Comparison of ENCODE assay signal across 1 cellular context in genomic region chr1:19596719-19597462, GRCh38.
TF ChIP-seq lines count a peak whose summit lies in the region.

No MANE protein-coding gene starts in this region.

TF ChIP-seq in K562, 482 proteins besides CTCF, POLR2A, EP300 and RAD21 (continued from another document and continues in another):
- no peak for TF ChIP-seq TFE3 (CRISPR knock-in tag; IDR thresholded peaks at IDR 0.05)
- no peak; the same call in none of the 2 replicates for TF ChIP-seq FOSL1 (tag; conservative IDR thresholded peaks at IDR 0.05)
- TF ChIP-seq, protein P1, sequence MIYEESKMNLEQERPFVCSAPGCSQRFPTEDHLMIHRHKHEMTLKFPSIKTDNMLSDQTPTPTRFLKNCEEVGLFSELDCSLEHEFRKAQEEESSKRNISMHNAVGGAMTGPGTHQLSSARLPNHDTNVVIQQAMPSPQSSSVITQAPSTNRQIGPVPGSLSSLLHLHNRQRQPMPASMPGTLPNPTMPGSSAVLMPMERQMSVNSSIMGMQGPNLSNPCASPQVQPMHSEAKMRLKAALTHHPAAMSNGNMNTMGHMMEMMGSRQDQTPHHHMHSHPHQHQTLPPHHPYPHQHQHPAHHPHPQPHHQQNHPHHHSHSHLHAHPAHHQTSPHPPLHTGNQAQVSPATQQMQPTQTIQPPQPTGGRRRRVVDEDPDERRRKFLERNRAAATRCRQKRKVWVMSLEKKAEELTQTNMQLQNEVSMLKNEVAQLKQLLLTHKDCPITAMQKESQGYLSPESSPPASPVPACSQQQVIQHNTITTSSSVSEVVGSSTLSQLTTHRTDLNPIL (CRISPR knock-in tag; IDR thresholded peaks at IDR 0.05): no peak
- TF ChIP-seq SIN3B (IDR thresholded peaks at IDR 0.05; ENCODE audit: low read depth): peak; percentile 45; the same call in 1 of the 2 replicates
- TF ChIP-seq SNRNP70 (optimal IDR thresholded peaks at IDR 0.05; ENCODE audit: low read depth, low read length): no peak
- no peak for TF ChIP-seq ETV6 (IDR thresholded peaks at IDR 0.05; ENCODE audit: borderline replicate concordance in 1 of 2, low read depth in 2 of 2, low read length in 1 of 2)
- 0 out of 2 replicates have a peak, but pooled peaks have one; percentile 25 for TF ChIP-seq ETV6 (CRISPR knock-in tag; IDR thresholded peaks at IDR 0.05; ENCODE audit: borderline replicate concordance)
- TF ChIP-seq, protein P2, sequence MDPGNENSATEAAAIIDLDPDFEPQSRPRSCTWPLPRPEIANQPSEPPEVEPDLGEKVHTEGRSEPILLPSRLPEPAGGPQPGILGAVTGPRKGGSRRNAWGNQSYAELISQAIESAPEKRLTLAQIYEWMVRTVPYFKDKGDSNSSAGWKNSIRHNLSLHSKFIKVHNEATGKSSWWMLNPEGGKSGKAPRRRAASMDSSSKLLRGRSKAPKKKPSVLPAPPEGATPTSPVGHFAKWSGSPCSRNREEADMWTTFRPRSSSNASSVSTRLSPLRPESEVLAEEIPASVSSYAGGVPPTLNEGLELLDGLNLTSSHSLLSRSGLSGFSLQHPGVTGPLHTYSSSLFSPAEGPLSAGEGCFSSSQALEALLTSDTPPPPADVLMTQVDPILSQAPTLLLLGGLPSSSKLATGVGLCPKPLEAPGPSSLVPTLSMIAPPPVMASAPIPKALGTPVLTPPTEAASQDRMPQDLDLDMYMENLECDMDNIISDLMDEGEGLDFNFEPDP (CRISPR knock-in tag; IDR thresholded peaks at IDR 0.05): no peak
- peak; percentile 92 for TF ChIP-seq ERF (CRISPR knock-in tag; IDR thresholded peaks at IDR 0.05)
- TF ChIP-seq CCAR2 (IDR thresholded peaks at IDR 0.05; ENCODE audit: low read depth, low read length): no peak
- TF ChIP-seq, protein P3, sequence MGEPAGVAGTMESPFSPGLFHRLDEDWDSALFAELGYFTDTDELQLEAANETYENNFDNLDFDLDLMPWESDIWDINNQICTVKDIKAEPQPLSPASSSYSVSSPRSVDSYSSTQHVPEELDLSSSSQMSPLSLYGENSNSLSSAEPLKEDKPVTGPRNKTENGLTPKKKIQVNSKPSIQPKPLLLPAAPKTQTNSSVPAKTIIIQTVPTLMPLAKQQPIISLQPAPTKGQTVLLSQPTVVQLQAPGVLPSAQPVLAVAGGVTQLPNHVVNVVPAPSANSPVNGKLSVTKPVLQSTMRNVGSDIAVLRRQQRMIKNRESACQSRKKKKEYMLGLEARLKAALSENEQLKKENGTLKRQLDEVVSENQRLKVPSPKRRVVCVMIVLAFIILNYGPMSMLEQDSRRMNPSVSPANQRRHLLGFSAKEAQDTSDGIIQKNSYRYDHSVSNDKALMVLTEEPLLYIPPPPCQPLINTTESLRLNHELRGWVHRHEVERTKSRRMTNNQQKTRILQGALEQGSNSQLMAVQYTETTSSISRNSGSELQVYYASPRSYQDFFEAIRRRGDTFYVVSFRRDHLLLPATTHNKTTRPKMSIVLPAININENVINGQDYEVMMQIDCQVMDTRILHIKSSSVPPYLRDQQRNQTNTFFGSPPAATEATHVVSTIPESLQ (CRISPR knock-in tag; IDR thresholded peaks at IDR 0.05): no peak
- TF ChIP-seq ZNF589 (CRISPR knock-in tag; IDR thresholded peaks at IDR 0.05; ENCODE audit: low read depth): no peak
- TF ChIP-seq ZNF512 (tag; IDR thresholded peaks at IDR 0.05): no peak
- no peak for TF ChIP-seq HOXB6 (CRISPR knock-in tag; IDR thresholded peaks at IDR 0.05; ENCODE audit: borderline replicate concordance)
- TF ChIP-seq TARDBP (IDR thresholded peaks at IDR 0.05): no peak
- TF ChIP-seq CHCHD3 (CRISPR knock-in tag; IDR thresholded peaks at IDR 0.05): no peak
- TF ChIP-seq ZBTB1 (CRISPR knock-in tag; IDR thresholded peaks at IDR 0.05; ENCODE audit: borderline replicate concordance, low read depth): peak; percentile 72; the same call in 1 of the 2 replicates
- TF ChIP-seq EGR1 (conservative IDR thresholded peaks at IDR 0.05): peak; percentile 88
- TF ChIP-seq MCM5 (IDR thresholded peaks at IDR 0.05; ENCODE audit: low read depth): no peak
- TF ChIP-seq ILF3 (IDR thresholded peaks at IDR 0.05; ENCODE audit: borderline replicate concordance): no peak
- no peak for TF ChIP-seq TFAM (CRISPR knock-in tag; conservative IDR thresholded peaks at IDR 0.05)
- TF ChIP-seq NFE2L1 (tag; IDR thresholded peaks at IDR 0.05; ENCODE audit: borderline replicate concordance, low read depth): no peak
- no peak; the same call in 1 of the 2 replicates for TF ChIP-seq CBX5 (IDR thresholded peaks at IDR 0.05; ENCODE audit: borderline replicate concordance, low read depth)
- no peak for TF ChIP-seq HDAC6 (IDR thresholded peaks at IDR 0.05; ENCODE audit: low read depth, low read length)
- peak; percentile 83 for TF ChIP-seq EP400 (IDR thresholded peaks at IDR 0.05)
- TF ChIP-seq BRCA1 (IDR thresholded peaks at IDR 0.05): no peak
- TF ChIP-seq BRCA1 (CRISPR knock-in tag; IDR thresholded peaks at IDR 0.05): no peak; the same call in 1 of the 2 replicates
- peak; percentile 49; the same call in 1 of the 2 replicates for TF ChIP-seq PML (IDR thresholded peaks at IDR 0.05; ENCODE audit: low read length)
- TF ChIP-seq SREBF2 (CRISPR knock-in tag; IDR thresholded peaks at IDR 0.05): no peak
- peak; percentile 88 for TF ChIP-seq ZNF384 (IDR thresholded peaks at IDR 0.05; ENCODE audit: low read depth, low read length)
- no peak for TF ChIP-seq ARID3B (CRISPR knock-in tag; IDR thresholded peaks at IDR 0.05; ENCODE audit: borderline replicate concordance)
- peak; percentile 84 for TF ChIP-seq TAF7 (tag; IDR thresholded peaks at IDR 0.05)
- TF ChIP-seq, protein P4, sequence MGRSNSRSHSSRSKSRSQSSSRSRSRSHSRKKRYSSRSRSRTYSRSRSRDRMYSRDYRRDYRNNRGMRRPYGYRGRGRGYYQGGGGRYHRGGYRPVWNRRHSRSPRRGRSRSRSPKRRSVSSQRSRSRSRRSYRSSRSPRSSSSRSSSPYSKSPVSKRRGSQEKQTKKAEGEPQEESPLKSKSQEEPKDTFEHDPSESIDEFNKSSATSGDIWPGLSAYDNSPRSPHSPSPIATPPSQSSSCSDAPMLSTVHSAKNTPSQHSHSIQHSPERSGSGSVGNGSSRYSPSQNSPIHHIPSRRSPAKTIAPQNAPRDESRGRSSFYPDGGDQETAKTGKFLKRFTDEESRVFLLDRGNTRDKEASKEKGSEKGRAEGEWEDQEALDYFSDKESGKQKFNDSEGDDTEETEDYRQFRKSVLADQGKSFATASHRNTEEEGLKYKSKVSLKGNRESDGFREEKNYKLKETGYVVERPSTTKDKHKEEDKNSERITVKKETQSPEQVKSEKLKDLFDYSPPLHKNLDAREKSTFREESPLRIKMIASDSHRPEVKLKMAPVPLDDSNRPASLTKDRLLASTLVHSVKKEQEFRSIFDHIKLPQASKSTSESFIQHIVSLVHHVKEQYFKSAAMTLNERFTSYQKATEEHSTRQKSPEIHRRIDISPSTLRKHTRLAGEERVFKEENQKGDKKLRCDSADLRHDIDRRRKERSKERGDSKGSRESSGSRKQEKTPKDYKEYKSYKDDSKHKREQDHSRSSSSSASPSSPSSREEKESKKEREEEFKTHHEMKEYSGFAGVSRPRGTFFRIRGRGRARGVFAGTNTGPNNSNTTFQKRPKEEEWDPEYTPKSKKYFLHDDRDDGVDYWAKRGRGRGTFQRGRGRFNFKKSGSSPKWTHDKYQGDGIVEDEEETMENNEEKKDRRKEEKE (IDR thresholded peaks at IDR 0.05; ENCODE audit: borderline replicate concordance in 1 of 2, control insufficient read depth in 1 of 2, low read depth in 2 of 2, low read length in 1 of 2): no peak
- no peak; the same call in 1 of the 2 replicates for TF ChIP-seq MTA3 (IDR thresholded peaks at IDR 0.05; ENCODE audit: borderline replicate concordance)
- TF ChIP-seq ZNF76 (CRISPR knock-in tag; IDR thresholded peaks at IDR 0.05; ENCODE audit: borderline replicate concordance): 0 out of 2 replicates have a peak, but pooled peaks have one; percentile 48
- TF ChIP-seq SMARCE1 (IDR thresholded peaks at IDR 0.05): 0 out of 2 replicates have a peak, but pooled peaks have one; percentile 7
- TF ChIP-seq, protein P5, sequence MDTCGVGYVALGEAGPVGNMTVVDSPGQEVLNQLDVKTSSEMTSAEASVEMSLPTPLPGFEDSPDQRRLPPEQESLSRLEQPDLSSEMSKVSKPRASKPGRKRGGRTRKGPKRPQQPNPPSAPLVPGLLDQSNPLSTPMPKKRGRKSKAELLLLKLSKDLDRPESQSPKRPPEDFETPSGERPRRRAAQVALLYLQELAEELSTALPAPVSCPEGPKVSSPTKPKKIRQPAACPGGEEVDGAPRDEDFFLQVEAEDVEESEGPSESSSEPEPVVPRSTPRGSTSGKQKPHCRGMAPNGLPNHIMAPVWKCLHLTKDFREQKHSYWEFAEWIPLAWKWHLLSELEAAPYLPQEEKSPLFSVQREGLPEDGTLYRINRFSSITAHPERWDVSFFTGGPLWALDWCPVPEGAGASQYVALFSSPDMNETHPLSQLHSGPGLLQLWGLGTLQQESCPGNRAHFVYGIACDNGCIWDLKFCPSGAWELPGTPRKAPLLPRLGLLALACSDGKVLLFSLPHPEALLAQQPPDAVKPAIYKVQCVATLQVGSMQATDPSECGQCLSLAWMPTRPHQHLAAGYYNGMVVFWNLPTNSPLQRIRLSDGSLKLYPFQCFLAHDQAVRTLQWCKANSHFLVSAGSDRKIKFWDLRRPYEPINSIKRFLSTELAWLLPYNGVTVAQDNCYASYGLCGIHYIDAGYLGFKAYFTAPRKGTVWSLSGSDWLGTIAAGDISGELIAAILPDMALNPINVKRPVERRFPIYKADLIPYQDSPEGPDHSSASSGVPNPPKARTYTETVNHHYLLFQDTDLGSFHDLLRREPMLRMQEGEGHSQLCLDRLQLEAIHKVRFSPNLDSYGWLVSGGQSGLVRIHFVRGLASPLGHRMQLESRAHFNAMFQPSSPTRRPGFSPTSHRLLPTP (IDR thresholded peaks at IDR 0.05; ENCODE audit: borderline replicate concordance, extremely low read depth, insufficient read length): no peak
- TF ChIP-seq SETDB1 (IDR thresholded peaks at IDR 0.05; ENCODE audit: low read length): no peak
- TF ChIP-seq ZNF644 (tag; IDR thresholded peaks at IDR 0.05; ENCODE audit: low read depth): 0 out of 2 replicates have a peak, but pooled peaks have one; percentile 37
- no peak for TF ChIP-seq PYGO2 (tag; IDR thresholded peaks at IDR 0.05)
- TF ChIP-seq HMG20A (CRISPR knock-in tag; conservative IDR thresholded peaks at IDR 0.05): no peak
- peak; percentile 11; the same call in 1 of the 2 replicates for TF ChIP-seq NBN (IDR thresholded peaks at IDR 0.05; ENCODE audit: low read depth)
- no peak for TF ChIP-seq SMC3 (conservative IDR thresholded peaks at IDR 0.05; ENCODE audit: insufficient read depth, low read depth, low read length)
- no peak for TF ChIP-seq HSF4 (CRISPR knock-in tag; IDR thresholded peaks at IDR 0.05; ENCODE audit: borderline replicate concordance)
- TF ChIP-seq GATA2 (CRISPR knock-in tag; IDR thresholded peaks at IDR 0.05): no peak
- no peak for TF ChIP-seq NR2F6 (CRISPR knock-in tag; IDR thresholded peaks at IDR 0.05)
- TF ChIP-seq, protein P6, sequence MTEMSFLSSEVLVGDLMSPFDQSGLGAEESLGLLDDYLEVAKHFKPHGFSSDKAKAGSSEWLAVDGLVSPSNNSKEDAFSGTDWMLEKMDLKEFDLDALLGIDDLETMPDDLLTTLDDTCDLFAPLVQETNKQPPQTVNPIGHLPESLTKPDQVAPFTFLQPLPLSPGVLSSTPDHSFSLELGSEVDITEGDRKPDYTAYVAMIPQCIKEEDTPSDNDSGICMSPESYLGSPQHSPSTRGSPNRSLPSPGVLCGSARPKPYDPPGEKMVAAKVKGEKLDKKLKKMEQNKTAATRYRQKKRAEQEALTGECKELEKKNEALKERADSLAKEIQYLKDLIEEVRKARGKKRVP (CRISPR knock-in tag; IDR thresholded peaks at IDR 0.05): no peak
- TF ChIP-seq ZNF449 (CRISPR knock-in tag; IDR thresholded peaks at IDR 0.05): no peak
